In genomic region chr16:46389561-46390041, GRCh38 we compare ENCODE assay signal across 8 cellular contexts.
DNase-seq lines count a peak whose midpoint lies in the region; ATAC-seq, FAIRE-seq and TF ChIP-seq lines count a peak whose summit lies in the region.
"Not testable (repeated sequence)": the region's sequence is repeated elsewhere in the genome, so short reads cannot be mapped to it uniquely, and the experiment has no call there.

No MANE protein-coding gene starts in this region.

- H3K27me3 Mint-ChIP-seq in activated CD8-positive, alpha-beta T cell treated with anti-CD3 and anti-CD28 coated beads for 36 hours; mesothelial cell of epicardium (ENCODE audit: low read depth): not testable (repeated sequence)

- WGBS in GM12878 (ENCODE audit: insufficient coverage, insufficient replicate concordance, low lambda C conversion rate, missing lambda C conversion rate) = 53% methylated on average over 20 of the region's 20 CpGs

- not testable (repeated sequence) for H3K79me2 ChIP-seq in OCI-LY7 (ENCODE audit: insufficient read depth, low read depth, low read length); GM12878 (ENCODE audit: control insufficient read depth, insufficient read depth, low read length)

- peaks cover 15% of the 10 kb centered on the region for H3K9me3 Mint-ChIP-seq in activated CD8-positive, alpha-beta T cell treated with anti-CD3 and anti-CD28 coated beads for 36 hours
- H3K9me3 Mint-ChIP-seq in mesothelial cell of epicardium = peaks cover 11% of the 10 kb centered on the region

- not testable (repeated sequence) for H3K4me1 ChIP-seq in OCI-LY7 (ENCODE audit: insufficient read depth, low read length, poor library complexity, severe bottlenecking); GM12878 (ENCODE audit: control insufficient read depth, insufficient read depth, low read length); thoracic aorta (ENCODE audit: control insufficient read depth in 1 of 2, low read depth in 2 of 2)

- not testable (repeated sequence) for TF ChIP-seq CTCF in OCI-LY7 (conservative IDR thresholded peaks at IDR 0.05; ENCODE audit: low read length); activated CD8-positive, alpha-beta T cell treated with anti-CD3 and anti-CD28 coated beads for 36 hours (IDR thresholded peaks at IDR 0.05); GM12878 (IDR thresholded peaks at IDR 0.05 in 2 of 3, conservative IDR thresholded peaks at IDR 0.05 in 1 of 3; ENCODE audit: control insufficient read depth in 2 of 3, extremely low read depth in 1 of 3, insufficient read depth in 1 of 3, low read depth in 3 of 3, low read length in 3 of 3); foreskin fibroblast (IDR thresholded peaks at IDR 0.05; ENCODE audit: low read depth, low read length); mesothelial cell of epicardium (IDR thresholded peaks at IDR 0.05; ENCODE audit: unreplicated experiment); thoracic aorta (IDR thresholded peaks at IDR 0.05)

- FAIRE-seq in GM12878 (lab: Jason Lieb, UNC) = not testable (repeated sequence)

- H2AFZ ChIP-seq in OCI-LY7 (ENCODE audit: low read length); GM12878 (ENCODE audit: control insufficient read depth, low read depth, low read length): not testable (repeated sequence)

- H3K9ac ChIP-seq in GM12878 (ENCODE audit: control insufficient read depth, insufficient read depth, low read length) = not testable (repeated sequence)

- H4K20me1 ChIP-seq in OCI-LY7 (ENCODE audit: insufficient read depth, low read length); GM12878 (ENCODE audit: control insufficient read depth, insufficient read depth): not testable (repeated sequence)

- RAD21 ChIA-PET in GM12878 (lab: Charles Lee; ENCODE audit: unreplicated experiment) = not testable (repeated sequence)

- not testable (repeated sequence) for BruUV-seq in OCI-LY7 (replicated peaks; lab: Mats Ljungman, UMichigan); GM12878 (replicated peaks; lab: Mats Ljungman, UMichigan)

- not testable (repeated sequence) for TF ChIP-seq POLR2A in GM12878 (IDR thresholded peaks at IDR 0.05; ENCODE audit: low read depth, low read length)

- TF ChIP-seq EP300 in GM12878 (IDR thresholded peaks at IDR 0.05; ENCODE audit: borderline replicate concordance in 1 of 2, control insufficient read depth in 1 of 2, low read depth in 2 of 2, low read length in 2 of 2) = not testable (repeated sequence)

- H3K27ac Mint-ChIP-seq in activated CD8-positive, alpha-beta T cell treated with anti-CD3 and anti-CD28 coated beads for 36 hours; mesothelial cell of epicardium: not testable (repeated sequence)

- H3K9me3 ChIP-seq in OCI-LY7 (ENCODE audit: low read length); GM12878 (replicated peaks; ENCODE audit: control insufficient read depth, insufficient read depth, low read length); thoracic aorta: not testable (repeated sequence)

- H3K4me3 Mint-ChIP-seq in activated CD8-positive, alpha-beta T cell treated with anti-CD3 and anti-CD28 coated beads for 36 hours; mesothelial cell of epicardium: not testable (repeated sequence)

- not testable (repeated sequence) for H3K27me3 ChIP-seq in GM12878 (replicated peaks in 1 of 2; ENCODE audit: control insufficient read depth in 2 of 2, insufficient read depth in 2 of 2, low read length in 1 of 2); thoracic aorta (replicated peaks; ENCODE audit: insufficient read depth)

- not testable (repeated sequence) for H3K27ac ChIP-seq in OCI-LY7 (ENCODE audit: low read depth, low read length, poor library complexity, severe bottlenecking); GM12878 (ENCODE audit: control insufficient read depth, insufficient read depth); thoracic aorta

- not testable (repeated sequence) for ATAC-seq in activated CD8-positive, alpha-beta T cell treated with anti-CD3 and anti-CD28 coated beads for 36 hours; GM12878; thoracic aorta (ENCODE audit: insufficient number of reproducible peaks, low FRiP score, low read depth)

- SMC1A ChIA-PET in GM12878 (lab: Charles Lee; ENCODE audit: uncharacterized antibody, unreplicated experiment) = not testable (repeated sequence)

- H3K36me3 ChIP-seq in OCI-LY7 (ENCODE audit: insufficient read depth, low read length); GM12878 (ENCODE audit: control insufficient read depth in 2 of 2, insufficient read depth in 2 of 2, low read length in 1 of 2); thoracic aorta: not testable (repeated sequence)

- in situ Hi-C loops in GM12878 (cut with MboI) = not testable (repeated sequence)

- not testable (repeated sequence) for H3K4me2 ChIP-seq in OCI-LY7 (ENCODE audit: low read length); GM12878 (ENCODE audit: control insufficient read depth, insufficient read depth)

- not testable (repeated sequence) for H3K9me2 ChIP-seq in OCI-LY7 (ENCODE audit: insufficient read depth, low read length)

- peak; percentile 48 for DNase-seq in EH (ENCODE audit: low read depth)
- peak; percentile 76 for DNase-seq in OCI-LY7 (ENCODE audit: low spot score)
- peak; percentile 11 for DNase-seq in activated CD8-positive, alpha-beta T cell treated with anti-CD3 and anti-CD28 coated beads for 36 hours
- DNase-seq in GM12878 (ENCODE audit: low read depth, low spot score) = peak; percentile 98
- peak; percentile 48 to 74 for DNase-seq in foreskin fibroblast
- DNase-seq in mesothelial cell of epicardium (ENCODE audit: low spot score in 2 of 2, unreplicated experiment in 2 of 2) = peak; percentile 87 to 94
- peak; percentile 98 for DNase-seq in smooth muscle cell of the brain vasculature (ENCODE audit: low read depth, low spot score)
- DNase-seq in thoracic aorta (ENCODE audit: low spot score) = peak; percentile 87

- CTCF ChIA-PET in OCI-LY7 (lab: Charles Lee; ENCODE audit: unreplicated experiment); activated CD8-positive, alpha-beta T cell treated with anti-CD3 and anti-CD28 coated beads for 36 hours (lab: Charles Lee); GM12878 (lab: Yijun Ruan, JAX): not testable (repeated sequence)

- not testable (repeated sequence) for H3K4me1 Mint-ChIP-seq in activated CD8-positive, alpha-beta T cell treated with anti-CD3 and anti-CD28 coated beads for 36 hours (ENCODE audit: low read depth); mesothelial cell of epicardium

- peaks cover 12% of the 10 kb centered on the region for H3K36me3 Mint-ChIP-seq in activated CD8-positive, alpha-beta T cell treated with anti-CD3 and anti-CD28 coated beads for 36 hours (ENCODE audit: low read depth)
- H3K36me3 Mint-ChIP-seq in mesothelial cell of epicardium = not testable (repeated sequence)

- not testable (repeated sequence) for H3K4me3 ChIP-seq in OCI-LY7 (ENCODE audit: low read depth, low read length, poor library complexity, severe bottlenecking); GM12878; foreskin fibroblast (ENCODE audit: low read depth in 1 of 2, low read length in 2 of 2); thoracic aorta

- POLR2A ChIA-PET in OCI-LY7 (lab: Charles Lee); activated CD8-positive, alpha-beta T cell treated with anti-CD3 and anti-CD28 coated beads for 36 hours (lab: Charles Lee); GM12878 (lab: Charles Lee): not testable (repeated sequence)

- not testable (repeated sequence) for TF ChIP-seq RAD21 in GM12878 (IDR thresholded peaks at IDR 0.05; ENCODE audit: insufficient read depth, low read depth, low read length)

- intact Hi-C loops in OCI-LY7 (cut with micrococcal nuclease; ENCODE audit: unreplicated experiment); activated CD8-positive, alpha-beta T cell treated with anti-CD3 and anti-CD28 coated beads for 36 hours (cut with micrococcal nuclease); GM12878 (cut with micrococcal nuclease; ENCODE audit: unreplicated experiment): not testable (repeated sequence)

Comparison
In these comparisons a context has a peak if more than half of its experiments do, and no peak if none do; other contexts are left out.
1. DNase-seq: peak in every context shown above with its lines; median percentile 98 in GM12878; 98 in smooth muscle cell of the brain vasculature; 90 in mesothelial cell of epicardium; 87 in thoracic aorta; 76 in OCI-LY7; 61 in foreskin fibroblast; 48 in EH; 11 in activated CD8-positive, alpha-beta T cell treated with anti-CD3 and anti-CD28 coated beads for 36 hours.